ENCODE assay signal across 3 cellular contexts in the genomic region with DNA sequence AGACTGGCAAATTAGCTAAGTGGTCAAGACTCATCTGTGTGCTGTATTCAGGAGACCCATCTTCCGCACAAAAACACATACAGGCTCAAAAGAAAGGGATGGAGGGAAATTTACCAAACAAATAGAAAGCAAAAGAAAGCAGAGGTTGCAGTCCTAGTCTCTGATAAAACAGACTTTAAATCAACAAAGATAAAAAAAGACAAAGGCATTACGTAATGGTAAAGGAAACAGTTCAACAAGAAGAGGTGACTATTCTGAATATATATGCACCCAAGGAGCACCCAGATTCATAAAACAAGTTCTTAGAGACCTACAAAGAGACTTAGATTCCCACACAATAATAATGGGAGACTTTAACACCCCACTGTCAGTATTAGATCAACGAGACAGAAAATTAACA.
TF ChIP-seq lines count a peak whose summit lies in the region.
"Not testable (repeated sequence)": the region's sequence is repeated elsewhere in the genome, so short reads cannot be mapped to it uniquely, and the experiment has no call there.

No MANE protein-coding gene starts in this region.

TF ChIP-seq in HEK293, 187 proteins besides CTCF, POLR2A, EP300 and RAD21:
- TF ChIP-seq, protein P1, sequence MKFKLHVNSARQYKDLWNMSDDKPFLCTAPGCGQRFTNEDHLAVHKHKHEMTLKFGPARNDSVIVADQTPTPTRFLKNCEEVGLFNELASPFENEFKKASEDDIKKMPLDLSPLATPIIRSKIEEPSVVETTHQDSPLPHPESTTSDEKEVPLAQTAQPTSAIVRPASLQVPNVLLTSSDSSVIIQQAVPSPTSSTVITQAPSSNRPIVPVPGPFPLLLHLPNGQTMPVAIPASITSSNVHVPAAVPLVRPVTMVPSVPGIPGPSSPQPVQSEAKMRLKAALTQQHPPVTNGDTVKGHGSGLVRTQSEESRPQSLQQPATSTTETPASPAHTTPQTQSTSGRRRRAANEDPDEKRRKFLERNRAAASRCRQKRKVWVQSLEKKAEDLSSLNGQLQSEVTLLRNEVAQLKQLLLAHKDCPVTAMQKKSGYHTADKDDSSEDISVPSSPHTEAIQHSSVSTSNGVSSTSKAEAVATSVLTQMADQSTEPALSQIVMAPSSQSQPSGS (tag by site-specific recombination; IDR thresholded peaks at IDR 0.05; ENCODE audit: low read depth), result peak; percentile 58

TF ChIP-seq in K562, 482 proteins besides CTCF, POLR2A, EP300 and RAD21:
- peak; percentile 77 for TF ChIP-seq ZNF507 (tag; conservative IDR thresholded peaks at IDR 0.05)
- peak in 1 of 2 experiments; percentile 55; a peak in 2 of 4 replicates for TF ChIP-seq FOXA3 (CRISPR knock-in tag; conservative IDR thresholded peaks at IDR 0.05 in 1 of 2, IDR thresholded peaks at IDR 0.05 in 1 of 2)
- TF ChIP-seq CEBPB (tag; IDR thresholded peaks at IDR 0.05), result peak; percentile 21; the same call in 1 of the 2 replicates
- not testable (repeated sequence) for TF ChIP-seq CEBPG (CRISPR knock-in tag; IDR thresholded peaks at IDR 0.05)
- peak in 1 of 2 experiments; percentile 44; a peak in 2 of 4 replicates for TF ChIP-seq CEBPG (tag; conservative IDR thresholded peaks at IDR 0.05 in 1 of 2, IDR thresholded peaks at IDR 0.05 in 1 of 2)
- peak; percentile 53; the same call in 1 of the 2 replicates for TF ChIP-seq ATF7 (IDR thresholded peaks at IDR 0.05)

TF ChIP-seq in liver, 16 proteins besides CTCF, POLR2A, EP300 and RAD21:
- peak; percentile 22 for TF ChIP-seq FOXA2 (IDR thresholded peaks at IDR 0.05)
